ENCODE assay signal across 8 cellular contexts in genomic region chr17:78735832-78736525, GRCh38. TPM values are rescaled to one million over a fixed set of nuclear protein-coding genes. Genes with fewer than 3 reads are reported as not detected.
DNase-seq lines count a peak whose midpoint lies in the region; ATAC-seq and TF ChIP-seq lines count a peak whose summit lies in the region.

No MANE protein-coding gene starts in this region.

- WGBS in esophagus muscularis mucosa = 65% methylated on average over 6 of the region's 6 CpGs

- no peaks in the 10 kb centered on the region for H3K36me3 ChIP-seq in RWPE2 (ENCODE audit: low read depth)
- H3K36me3 ChIP-seq in esophagus muscularis mucosa = no peaks in the 10 kb centered on the region

- H3K27ac ChIP-seq in RWPE2 (ENCODE audit: poor library complexity, severe bottlenecking) (peak overlapping the region; percentile 95), esophagus muscularis mucosa (replicated peaks in 1 of 4) (peak overlapping the region; percentile 50 to 75 (median 68)), skin epidermis (peak overlapping the region in 20 of 21 experiments; percentile 16 to 91 (median 82))

- TF ChIP-seq CTCF in RWPE2 (IDR thresholded peaks at IDR 0.05; ENCODE audit: poor library complexity, severe bottlenecking) (no peak), esophagus muscularis mucosa (IDR thresholded peaks at IDR 0.05) (no peak)

- peaks cover 94% of the 10 kb centered on the region for H3K4me1 Mint-ChIP-seq in stimulated activated naive CD8-positive, alpha-beta T cell treated with anti-CD3 and anti-CD28 coated beads, Interleukin-15, Interleukin-2, amounts not matched to agents 100 ng/mL and 50 ng/mL, for 24 hours (ENCODE audit: low read depth)

- peak overlapping the region; percentile 45 for H3K4me3 ChIP-seq in RWPE2 (ENCODE audit: severe bottlenecking)
- peak overlapping the region; percentile 42 to 61 (median 47) for H3K4me3 ChIP-seq in esophagus muscularis mucosa
- H3K4me3 ChIP-seq in skin epidermis = peak overlapping the region; percentile 40 to 59 (median 50)

- H3K9me3 ChIP-seq in RWPE2 (ENCODE audit: severe bottlenecking) = no peaks in the 10 kb centered on the region
- H3K9me3 ChIP-seq in esophagus muscularis mucosa = no peaks in the 10 kb centered on the region

- peak overlapping the region; percentile 97 for H3K4me3 Mint-ChIP-seq in stimulated activated naive CD8-positive, alpha-beta T cell treated with anti-CD3 and anti-CD28 coated beads, Interleukin-15, Interleukin-2, amounts not matched to agents 100 ng/mL and 50 ng/mL, for 24 hours

- ATAC-seq in stimulated activated naive CD8-positive, alpha-beta T cell treated with anti-CD3 and anti-CD28 coated beads, Interleukin-15, Interleukin-2, amounts not matched to agents 100 U/mL and 50 U/mL, for 24 hours = no peak
- ATAC-seq in RWPE2 (ENCODE audit: low read depth) (peak; percentile 84), HG02759 (IDR thresholded peaks at IDR 0.05; ENCODE audit: unreplicated experiment) (no peak), GM18909 (IDR thresholded peaks at IDR 0.05; ENCODE audit: poor library complexity, unreplicated experiment) (no peak)

- no peak for TF ChIP-seq EP300 in esophagus muscularis mucosa (IDR thresholded peaks at IDR 0.05)

- peak overlapping the region; percentile 97 for H3K27ac Mint-ChIP-seq in stimulated activated naive CD8-positive, alpha-beta T cell treated with anti-CD3 and anti-CD28 coated beads, Interleukin-15, Interleukin-2, amounts not matched to agents 100 ng/mL and 50 ng/mL, for 24 hours

- no peak for DNase-seq in stimulated activated naive CD8-positive, alpha-beta T cell treated with anti-CD3 and anti-CD28 coated beads, Interleukin-15, Interleukin-2, amounts not matched to agents 100 U/mL and 50 U/mL, for 24 hours
- DNase-seq in RWPE2 (ENCODE audit: low spot score) = no peak
- DNase-seq in esophagus muscularis mucosa (ENCODE audit: extremely low spot score) = no peak
- DNase-seq in amniotic stem cell (lab: John Stamatoyannopoulos, UW) = no peak

- H3K27me3 ChIP-seq in RWPE2 (ENCODE audit: insufficient read depth, poor library complexity, severe bottlenecking) (no peaks in the 10 kb centered on the region), esophagus muscularis mucosa (no peaks in the 10 kb centered on the region)

- no peaks in the 10 kb centered on the region for H3K9me3 Mint-ChIP-seq in stimulated activated naive CD8-positive, alpha-beta T cell treated with anti-CD3 and anti-CD28 coated beads, Interleukin-15, Interleukin-2, amounts not matched to agents 100 ng/mL and 50 ng/mL, for 24 hours

- H3K36me3 Mint-ChIP-seq in stimulated activated naive CD8-positive, alpha-beta T cell treated with anti-CD3 and anti-CD28 coated beads, Interleukin-15, Interleukin-2, amounts not matched to agents 100 ng/mL and 50 ng/mL, for 24 hours (ENCODE audit: low read depth) = peaks cover 9% of the 10 kb centered on the region

- H3K4me1 ChIP-seq in RWPE2 (ENCODE audit: insufficient read depth, poor library complexity, severe bottlenecking) (peaks cover 31% of the 10 kb centered on the region), esophagus muscularis mucosa (peaks cover 49 to 66% (median 53%) of the 10 kb centered on the region in 4 donors)

- no peak for TF ChIP-seq POLR2A in esophagus muscularis mucosa (IDR thresholded peaks at IDR 0.05; ENCODE audit: low read depth)

- no peaks in the 10 kb centered on the region for H3K27me3 Mint-ChIP-seq in stimulated activated naive CD8-positive, alpha-beta T cell treated with anti-CD3 and anti-CD28 coated beads, Interleukin-15, Interleukin-2, amounts not matched to agents 100 ng/mL and 50 ng/mL, for 24 hours

- intact Hi-C loops in esophagus muscularis mucosa (cut with DNase I) = no loop called here

RNA-seq across cellular contexts. Expression of gene CYTH1, which starts 46.1 kb away (rescaled TPM):
- total RNA-seq in esophagus muscularis mucosa = 10 to 100 TPM; 25.7 to 39.4 (median 35.7) TPM
